20 cellular contexts compared by ENCODE assay signal in genomic region chr18:13453714-13454113, GRCh38.
DNase-seq lines count a peak whose midpoint lies in the region; ATAC-seq and TF ChIP-seq lines count a peak whose summit lies in the region.
"Had no signal": no experiment of that assay in that cellular context is flagged by ENCODE, and none has a peak within 500 bp of the region (broad histone marks: within the 10 kb centered on the region; RNA-seq: fewer than 3 reads in every experiment).

No MANE protein-coding gene starts in this region.

- H3K27me3 ChIP-seq in CD4-positive, CD25-positive, alpha-beta regulatory T cell (ENCODE audit: control insufficient read depth, insufficient read depth, low read length) = no peaks in the 10 kb centered on the region
- no peaks in the 10 kb centered on the region for H3K27me3 ChIP-seq in testis
- H3K27me3 ChIP-seq: esophagus squamous epithelium had no signal

- H3K4me3 ChIP-seq in CD4-positive, CD25-positive, alpha-beta regulatory T cell (ENCODE audit: low read depth, low read length) = no peak overlapping the region
- no peak overlapping the region for H3K4me3 ChIP-seq in testis
- H3K4me3 ChIP-seq: esophagus squamous epithelium, mucosa of descending colon had no signal

- intact Hi-C loops in testis (cut with DNase I; ENCODE audit: low total_unique reads) = no loop called here

- no peak overlapping the region for H3K27ac ChIP-seq in CD4-positive, CD25-positive, alpha-beta regulatory T cell (ENCODE audit: insufficient read depth, low read length, poor library complexity, severe bottlenecking)
- no peak overlapping the region for H3K27ac ChIP-seq in testis
- H3K27ac ChIP-seq: esophagus squamous epithelium had no signal

- no peak for DNase-seq in CD4-positive, CD25-positive, alpha-beta regulatory T cell
- DNase-seq in NCI-H146 (lab: John Stamatoyannopoulos, UW) (peak; percentile 46), occipital lobe (lab: John Stamatoyannopoulos, UW) (peak; percentile 70), testis (no peak), DMS153 (lab: John Stamatoyannopoulos, UW) (no peak), NCI-H446 treated with DMSO at 0.1 percent for 48 hours (lab: John Stamatoyannopoulos, UW) (no peak)
- no peak for DNase-seq in effector memory CD8-positive, alpha-beta T cell
- DNase-seq: activated CD8-positive, alpha-beta T cell treated with anti-CD3 and anti-CD28 coated beads, Interleukin-2, amount 10 ng/mL, durations not matched to agents 7 days and 5 days; activated effector memory CD4-positive, alpha-beta T cell treated with Interleukin-2 at 50 U/mL for 16 hours; AML-193; dermis blood vessel endothelial cell; DMS79 treated with DMSO at 0.1 percent for 48 hours; esophagus squamous epithelium; kidney; mucosa of descending colon; NCI-H187 treated with DMSO at 0.1 percent for 48 hours; small intestine; stimulated activated naive CD8-positive, alpha-beta T cell treated with anti-CD3 and anti-CD28 coated beads, Interleukin-15, Interleukin-2, amounts not matched to agents 100 U/mL and 50 U/mL, for 24 hours had no signal

- H3K27me3 Mint-ChIP-seq in CD4-positive, CD25-positive, alpha-beta regulatory T cell = no peaks in the 10 kb centered on the region
- peaks cover 10 to 14% of the 10 kb centered on the region in 2 donors for H3K27me3 Mint-ChIP-seq in effector memory CD8-positive, alpha-beta T cell

- H3K4me1 Mint-ChIP-seq in CD4-positive, CD25-positive, alpha-beta regulatory T cell = peaks cover 26 to 98% (median 63%) of the 10 kb centered on the region in 4 donors
- peaks cover 26 to 27% of the 10 kb centered on the region in 2 donors for H3K4me1 Mint-ChIP-seq in effector memory CD8-positive, alpha-beta T cell (ENCODE audit: low read depth in 2 of 2)

- peak overlapping the region in 1 of 4 donors; percentile 61 for H3K4me3 Mint-ChIP-seq in CD4-positive, CD25-positive, alpha-beta regulatory T cell
- no peak overlapping the region for H3K4me3 Mint-ChIP-seq in effector memory CD8-positive, alpha-beta T cell
- H3K4me3 Mint-ChIP-seq: activated CD8-positive, alpha-beta T cell treated with anti-CD3 and anti-CD28 coated beads, Interleukin-2, amount 10 ng/mL, durations not matched to agents 7 days and 5 days had no signal

- TF ChIP-seq POLR2A in testis (IDR thresholded peaks at IDR 0.05) = no peak

- H3K27ac Mint-ChIP-seq in CD4-positive, CD25-positive, alpha-beta regulatory T cell = peak overlapping the region in 2 of 3 donors; percentile 26 to 62
- no peak overlapping the region for H3K27ac Mint-ChIP-seq in effector memory CD8-positive, alpha-beta T cell
- H3K27ac Mint-ChIP-seq: activated CD8-positive, alpha-beta T cell treated with anti-CD3 and anti-CD28 coated beads, Interleukin-2, amount 10 ng/mL, durations not matched to agents 7 days and 5 days had no signal

- WGBS in testis, 2 donors = 93 to 96% methylated on average over 18 of the region's 18 CpGs

- peaks cover 58% of the 10 kb centered on the region for H3K4me1 ChIP-seq in CD4-positive, CD25-positive, alpha-beta regulatory T cell (ENCODE audit: control insufficient read depth, insufficient read depth, low read length, poor library complexity, severe bottlenecking)
- H3K4me1 ChIP-seq in testis = peaks cover 3% of the 10 kb centered on the region

- peaks cover 3% of the 10 kb centered on the region for H3K36me3 ChIP-seq in CD4-positive, CD25-positive, alpha-beta regulatory T cell (ENCODE audit: control insufficient read depth, insufficient read depth, low read length)
- no peaks in the 10 kb centered on the region for H3K36me3 ChIP-seq in testis (ENCODE audit: low read depth, missing control alignments)
- H3K36me3 ChIP-seq: esophagus squamous epithelium had no signal

- TF ChIP-seq CTCF in testis (IDR thresholded peaks at IDR 0.05) = no peak

- peaks cover 13% of the 10 kb centered on the region for H3K36me3 Mint-ChIP-seq in CD4-positive, CD25-positive, alpha-beta regulatory T cell
- no peaks in the 10 kb centered on the region for H3K36me3 Mint-ChIP-seq in effector memory CD8-positive, alpha-beta T cell (ENCODE audit: insufficient read depth)

- no peaks in the 10 kb centered on the region for H3K9me3 ChIP-seq in CD4-positive, CD25-positive, alpha-beta regulatory T cell (ENCODE audit: control insufficient read depth in 2 of 2, low read length in 2 of 2)
- H3K9me3 ChIP-seq in testis = no peaks in the 10 kb centered on the region
- H3K9me3 ChIP-seq: esophagus squamous epithelium, mucosa of descending colon had no signal

- no peak for ATAC-seq in CD4-positive, CD25-positive, alpha-beta regulatory T cell (ENCODE audit: low read depth in 2 of 2)
- peak; percentile 22 for ATAC-seq in effector memory CD8-positive, alpha-beta T cell (replicated peaks)
- no peak for ATAC-seq in HG02981 (IDR thresholded peaks at IDR 0.05; ENCODE audit: unreplicated experiment)
- ATAC-seq: activated CD8-positive, alpha-beta T cell treated with anti-CD3 and anti-CD28 coated beads, Interleukin-2, amount 10 ng/mL, durations not matched to agents 7 days and 5 days; mucosa of descending colon; Panc1; stimulated activated naive CD8-positive, alpha-beta T cell treated with anti-CD3 and anti-CD28 coated beads, Interleukin-15, Interleukin-2, amounts not matched to agents 100 U/mL and 50 U/mL, for 24 hours had no signal

- H3K9me3 Mint-ChIP-seq in CD4-positive, CD25-positive, alpha-beta regulatory T cell = no peaks in the 10 kb centered on the region
- H3K9me3 Mint-ChIP-seq in effector memory CD8-positive, alpha-beta T cell = no peaks in the 10 kb centered on the region

Comparison
In these comparisons a context has a peak if more than half of its experiments do, and no peak if none do; other contexts are left out.
1. DNase-seq: peak in NCI-H146 (single experiment) and occipital lobe (single experiment); none in CD4-positive, CD25-positive, alpha-beta regulatory T cell (0 of 3), effector memory CD8-positive, alpha-beta T cell (0 of 3), testis (single experiment), DMS153 (single experiment) and NCI-H446 treated with DMSO at 0.1 percent for 48 hours (single experiment).
2. H3K27ac Mint-ChIP-seq: peak in CD4-positive, CD25-positive, alpha-beta regulatory T cell (2 of 3); none in effector memory CD8-positive, alpha-beta T cell (0 of 2).